Comparison of ENCODE assay signal across 28 cellular contexts in genomic region chr21:45100866-45101265, GRCh38.
"Had no signal": no experiment of that assay in that cellular context is flagged by ENCODE, and none has a peak within 500 bp of the region (broad histone marks: within the 10 kb centered on the region; RNA-seq: fewer than 3 reads in every experiment).

No MANE protein-coding gene starts in this region.

- H3K27ac ChIP-seq: adrenal gland, Peyer's patch had no signal

- ATAC-seq: activated CD4-positive, CD25-positive, alpha-beta regulatory T cell treated with anti-CD3 and anti-CD28 coated beads, Interleukin-2, amount 50 U/mL, for 24 hours; activated naive CD4-positive, alpha-beta T cell treated with anti-CD3 and anti-CD28 coated beads, Interleukin-2, amount 50 U/mL, for 72 hours; PC-3; WTC11 had no signal

- H3K36me3 ChIP-seq: adrenal gland, Peyer's patch had no signal

- H3K27me3 ChIP-seq: adrenal gland, Peyer's patch had no signal

- H3K9me3 ChIP-seq: adrenal gland, Peyer's patch had no signal

- DNase-seq: activated CD4-positive, alpha-beta memory T cell treated with anti-CD3 and anti-CD28 coated beads for 36 hours; activated CD4-positive, alpha-beta T cell treated with anti-CD3 and anti-CD28 coated beads for 4 hours; activated CD4-positive, alpha-beta T cell treated with anti-CD3 and anti-CD28 coated beads, Interleukin-2, amount 50 U/mL, for 1 hour; activated gamma-delta T cell; activated naive CD4-positive, alpha-beta T cell treated with Interleukin-2 at 50 U/mL for 16 hours; activated T-cell treated with anti-CD3 and anti-CD28 coated beads, Interleukin-2, amount 50 U/mL, for 24 hours; adrenal gland; caudate nucleus; cerebellar nuclear complex; IMR-90; Karpas-422; KBM-7; NCI-H1105; NCI-H1417 treated with DMSO at 0.1 percent for 48 hours; NCI-H187 treated with DMSO at 0.1 percent for 48 hours; NCI-H2081; NCI-H2171 treated with DMSO at 0.1 percent for 48 hours; NCI-H2227 treated with DMSO at 0.1 percent for 48 hours; NCI-H446 treated with DMSO at 0.1 percent for 48 hours; NCI-H524; PC-3; Peyer's patch; Right ventricle myocardium superior; RPMI8226; T1000 had no signal

- H3K4me3 ChIP-seq: adrenal gland, Peyer's patch had no signal
